In the genomic region with DNA sequence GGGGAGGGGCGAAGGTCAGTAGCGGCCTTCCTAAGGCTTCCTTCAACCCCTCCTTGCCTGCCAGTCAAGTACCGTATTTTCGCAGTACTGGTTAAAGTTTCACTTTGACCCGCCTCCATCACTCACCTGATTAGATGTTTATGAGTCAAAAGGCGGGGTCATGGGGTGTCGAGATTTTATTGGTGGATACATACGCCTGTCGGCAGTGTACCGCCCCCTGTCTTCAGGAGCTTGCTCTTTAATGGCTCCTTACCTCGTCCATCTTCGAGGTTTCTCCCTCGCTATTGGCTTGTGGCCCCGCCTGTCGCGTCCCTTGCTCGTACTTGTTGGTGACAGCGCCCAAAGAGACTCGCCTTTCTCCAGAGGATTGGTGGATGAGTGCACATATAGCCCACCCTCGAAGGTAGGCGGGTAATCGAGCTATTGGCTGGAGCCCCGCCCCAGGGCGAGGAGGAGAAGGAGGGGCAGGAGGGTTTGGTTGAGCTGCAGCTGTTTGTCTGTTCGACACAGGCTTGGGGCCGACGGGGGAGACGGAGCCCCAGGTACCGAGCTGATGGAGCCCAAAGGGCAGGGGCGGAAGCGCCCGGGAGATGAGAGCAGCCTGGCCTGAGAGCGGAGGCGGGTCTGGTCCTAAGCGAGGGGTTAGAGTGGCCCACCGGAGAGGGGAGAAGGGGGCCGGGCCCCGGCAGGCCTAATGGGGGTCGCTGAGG, we compare ENCODE assay signal across 1 cellular context.
TF ChIP-seq lines count a peak whose summit lies in the region.

A gene with protein sequence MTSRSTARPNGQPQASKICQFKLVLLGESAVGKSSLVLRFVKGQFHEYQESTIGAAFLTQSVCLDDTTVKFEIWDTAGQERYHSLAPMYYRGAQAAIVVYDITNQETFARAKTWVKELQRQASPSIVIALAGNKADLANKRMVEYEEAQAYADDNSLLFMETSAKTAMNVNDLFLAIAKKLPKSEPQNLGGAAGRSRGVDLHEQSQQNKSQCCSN (plus strand): TSS at position 481 of the 710 bp plus-strand sequence. CDS start 12,883 bp downstream, outside the sequence.

TF ChIP-seq in GM12878, 131 proteins besides CTCF, POLR2A, EP300 and RAD21 (continued from another document and continues in another):
- TF ChIP-seq, protein P1, sequence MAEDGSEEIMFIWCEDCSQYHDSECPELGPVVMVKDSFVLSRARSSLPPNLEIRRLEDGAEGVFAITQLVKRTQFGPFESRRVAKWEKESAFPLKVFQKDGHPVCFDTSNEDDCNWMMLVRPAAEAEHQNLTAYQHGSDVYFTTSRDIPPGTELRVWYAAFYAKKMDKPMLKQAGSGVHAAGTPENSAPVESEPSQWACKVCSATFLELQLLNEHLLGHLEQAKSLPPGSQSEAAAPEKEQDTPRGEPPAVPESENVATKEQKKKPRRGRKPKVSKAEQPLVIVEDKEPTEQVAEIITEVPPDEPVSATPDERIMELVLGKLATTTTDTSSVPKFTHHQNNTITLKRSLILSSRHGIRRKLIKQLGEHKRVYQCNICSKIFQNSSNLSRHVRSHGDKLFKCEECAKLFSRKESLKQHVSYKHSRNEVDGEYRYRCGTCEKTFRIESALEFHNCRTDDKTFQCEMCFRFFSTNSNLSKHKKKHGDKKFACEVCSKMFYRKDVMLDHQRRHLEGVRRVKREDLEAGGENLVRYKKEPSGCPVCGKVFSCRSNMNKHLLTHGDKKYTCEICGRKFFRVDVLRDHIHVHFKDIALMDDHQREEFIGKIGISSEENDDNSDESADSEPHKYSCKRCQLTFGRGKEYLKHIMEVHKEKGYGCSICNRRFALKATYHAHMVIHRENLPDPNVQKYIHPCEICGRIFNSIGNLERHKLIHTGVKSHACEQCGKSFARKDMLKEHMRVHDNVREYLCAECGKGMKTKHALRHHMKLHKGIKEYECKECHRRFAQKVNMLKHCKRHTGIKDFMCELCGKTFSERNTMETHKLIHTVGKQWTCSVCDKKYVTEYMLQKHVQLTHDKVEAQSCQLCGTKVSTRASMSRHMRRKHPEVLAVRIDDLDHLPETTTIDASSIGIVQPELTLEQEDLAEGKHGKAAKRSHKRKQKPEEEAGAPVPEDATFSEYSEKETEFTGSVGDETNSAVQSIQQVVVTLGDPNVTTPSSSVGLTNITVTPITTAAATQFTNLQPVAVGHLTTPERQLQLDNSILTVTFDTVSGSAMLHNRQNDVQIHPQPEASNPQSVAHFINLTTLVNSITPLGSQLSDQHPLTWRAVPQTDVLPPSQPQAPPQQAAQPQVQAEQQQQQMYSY (CRISPR knock-in tag; IDR thresholded peaks at IDR 0.05), result no peak
- TF ChIP-seq NR2F1 (conservative IDR thresholded peaks at IDR 0.05) (peak; percentile 78; the same call in 1 of the 2 replicates), ZNF384 (IDR thresholded peaks at IDR 0.05; ENCODE audit: borderline replicate concordance, low read depth, low read length) (no peak), MEF2A (IDR thresholded peaks at IDR 0.05; ENCODE audit: insufficient read depth, low read depth, low read length) (no peak), RBBP5 (conservative IDR thresholded peaks at IDR 0.05) (no peak), TARDBP (IDR thresholded peaks at IDR 0.05; ENCODE audit: borderline replicate concordance) (0 out of 2 replicates have a peak, but pooled peaks have one; percentile 64), RCOR1 (conservative IDR thresholded peaks at IDR 0.05; ENCODE audit: low read depth, low read length) (no peak), NFXL1 (IDR thresholded peaks at IDR 0.05; ENCODE audit: borderline replicate concordance) (no peak), IKZF1 (conservative IDR thresholded peaks at IDR 0.05) (no peak), HDAC2 (IDR thresholded peaks at IDR 0.05) (no peak), SP1 (IDR thresholded peaks at IDR 0.05; ENCODE audit: low read depth, low read length) (peak; percentile 100), JUND (IDR thresholded peaks at IDR 0.05; ENCODE audit: low read depth, low read length) (0 out of 2 replicates have a peak, but pooled peaks have one; percentile 42), NFYA (IDR thresholded peaks at IDR 0.05; ENCODE audit: borderline replicate concordance, low read depth, low read length) (peak; percentile 94), FOS (IDR thresholded peaks at IDR 0.05; ENCODE audit: borderline replicate concordance, extremely low read depth, insufficient read length) (peak; percentile 94), SUPT20H (IDR thresholded peaks at IDR 0.05; ENCODE audit: borderline replicate concordance, control insufficient read depth, low read depth, low read length) (no peak), WRNIP1 (IDR thresholded peaks at IDR 0.05; ENCODE audit: borderline replicate concordance, low read depth, low read length) (0 out of 2 replicates have a peak, but pooled peaks have one; percentile 35), ZSCAN29 (IDR thresholded peaks at IDR 0.05) (no peak), FOXK2 (IDR thresholded peaks at IDR 0.05) (peak; percentile 92), MYC (IDR thresholded peaks at IDR 0.05; ENCODE audit: insufficient read depth, insufficient read length, insufficient replicate concordance, low read length, severe bottlenecking) (no peak), TCF12 (IDR thresholded peaks at IDR 0.05; ENCODE audit: low read depth, low read length) (peak; percentile 85), ZBED1 (IDR thresholded peaks at IDR 0.05; ENCODE audit: borderline replicate concordance) (0 out of 2 replicates have a peak, but pooled peaks have one; percentile 16), EED (IDR thresholded peaks at IDR 0.05; ENCODE audit: low read depth) (no peak), DPF2 (IDR thresholded peaks at IDR 0.05) (peak; percentile 100), MYB (IDR thresholded peaks at IDR 0.05; ENCODE audit: borderline replicate concordance, low read depth, low read length) (no peak), CEBPB (IDR thresholded peaks at IDR 0.05; ENCODE audit: borderline replicate concordance in 1 of 2, low read depth in 2 of 2, low read length in 2 of 2) (no peak), BMI1 (IDR thresholded peaks at IDR 0.05; ENCODE audit: borderline replicate concordance) (no peak), CHD1 (IDR thresholded peaks at IDR 0.05; ENCODE audit: low read depth, low read length) (no peak), CBX5 (IDR thresholded peaks at IDR 0.05; ENCODE audit: low read depth) (no peak), BHLHE40 (IDR thresholded peaks at IDR 0.05; ENCODE audit: borderline replicate concordance in 1 of 2, low read depth in 2 of 2, low read length in 1 of 2) (peak in 1 of 2 experiments; percentile 31; a peak in 2 of 4 replicates), LARP7 (IDR thresholded peaks at IDR 0.05) (no peak), SIN3A (IDR thresholded peaks at IDR 0.05; ENCODE audit: low read depth, low read length) (peak; percentile 88), RELA (IDR thresholded peaks at IDR 0.05; ENCODE audit: borderline replicate concordance, partially characterized antibody) (no peak), GABPA (IDR thresholded peaks at IDR 0.05; ENCODE audit: low read depth) (peak; percentile 75), TAF1 (IDR thresholded peaks at IDR 0.05; ENCODE audit: borderline replicate concordance, low read depth, low read length) (peak; percentile 81), SIX5 (IDR thresholded peaks at IDR 0.05; ENCODE audit: low read depth, low read length, severe bottlenecking) (peak; percentile 4), PML (IDR thresholded peaks at IDR 0.05; ENCODE audit: low read length) (peak; percentile 85), SMAD1 (IDR thresholded peaks at IDR 0.05; ENCODE audit: low read depth, partially characterized antibody) (peak; percentile 46), ATF7 (IDR thresholded peaks at IDR 0.05; ENCODE audit: low read depth) (peak; percentile 94), BCL11A (IDR thresholded peaks at IDR 0.05; ENCODE audit: low read depth, low read length) (no peak), STAT1 (conservative IDR thresholded peaks at IDR 0.05) (no peak)
- TF ChIP-seq, protein P2, sequence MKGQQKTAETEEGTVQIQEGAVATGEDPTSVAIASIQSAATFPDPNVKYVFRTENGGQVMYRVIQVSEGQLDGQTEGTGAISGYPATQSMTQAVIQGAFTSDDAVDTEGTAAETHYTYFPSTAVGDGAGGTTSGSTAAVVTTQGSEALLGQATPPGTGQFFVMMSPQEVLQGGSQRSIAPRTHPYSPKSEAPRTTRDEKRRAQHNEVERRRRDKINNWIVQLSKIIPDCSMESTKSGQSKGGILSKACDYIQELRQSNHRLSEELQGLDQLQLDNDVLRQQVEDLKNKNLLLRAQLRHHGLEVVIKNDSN (IDR thresholded peaks at IDR 0.05; ENCODE audit: borderline replicate concordance, extremely low read length, insufficient read depth, low read depth, low read length), result peak; percentile 12
- TF ChIP-seq, protein P3, sequence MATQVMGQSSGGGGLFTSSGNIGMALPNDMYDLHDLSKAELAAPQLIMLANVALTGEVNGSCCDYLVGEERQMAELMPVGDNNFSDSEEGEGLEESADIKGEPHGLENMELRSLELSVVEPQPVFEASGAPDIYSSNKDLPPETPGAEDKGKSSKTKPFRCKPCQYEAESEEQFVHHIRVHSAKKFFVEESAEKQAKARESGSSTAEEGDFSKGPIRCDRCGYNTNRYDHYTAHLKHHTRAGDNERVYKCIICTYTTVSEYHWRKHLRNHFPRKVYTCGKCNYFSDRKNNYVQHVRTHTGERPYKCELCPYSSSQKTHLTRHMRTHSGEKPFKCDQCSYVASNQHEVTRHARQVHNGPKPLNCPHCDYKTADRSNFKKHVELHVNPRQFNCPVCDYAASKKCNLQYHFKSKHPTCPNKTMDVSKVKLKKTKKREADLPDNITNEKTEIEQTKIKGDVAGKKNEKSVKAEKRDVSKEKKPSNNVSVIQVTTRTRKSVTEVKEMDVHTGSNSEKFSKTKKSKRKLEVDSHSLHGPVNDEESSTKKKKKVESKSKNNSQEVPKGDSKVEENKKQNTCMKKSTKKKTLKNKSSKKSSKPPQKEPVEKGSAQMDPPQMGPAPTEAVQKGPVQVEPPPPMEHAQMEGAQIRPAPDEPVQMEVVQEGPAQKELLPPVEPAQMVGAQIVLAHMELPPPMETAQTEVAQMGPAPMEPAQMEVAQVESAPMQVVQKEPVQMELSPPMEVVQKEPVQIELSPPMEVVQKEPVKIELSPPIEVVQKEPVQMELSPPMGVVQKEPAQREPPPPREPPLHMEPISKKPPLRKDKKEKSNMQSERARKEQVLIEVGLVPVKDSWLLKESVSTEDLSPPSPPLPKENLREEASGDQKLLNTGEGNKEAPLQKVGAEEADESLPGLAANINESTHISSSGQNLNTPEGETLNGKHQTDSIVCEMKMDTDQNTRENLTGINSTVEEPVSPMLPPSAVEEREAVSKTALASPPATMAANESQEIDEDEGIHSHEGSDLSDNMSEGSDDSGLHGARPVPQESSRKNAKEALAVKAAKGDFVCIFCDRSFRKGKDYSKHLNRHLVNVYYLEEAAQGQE (IDR thresholded peaks at IDR 0.05; ENCODE audit: low read depth, low read length), result no peak
- TF ChIP-seq, protein P4, sequence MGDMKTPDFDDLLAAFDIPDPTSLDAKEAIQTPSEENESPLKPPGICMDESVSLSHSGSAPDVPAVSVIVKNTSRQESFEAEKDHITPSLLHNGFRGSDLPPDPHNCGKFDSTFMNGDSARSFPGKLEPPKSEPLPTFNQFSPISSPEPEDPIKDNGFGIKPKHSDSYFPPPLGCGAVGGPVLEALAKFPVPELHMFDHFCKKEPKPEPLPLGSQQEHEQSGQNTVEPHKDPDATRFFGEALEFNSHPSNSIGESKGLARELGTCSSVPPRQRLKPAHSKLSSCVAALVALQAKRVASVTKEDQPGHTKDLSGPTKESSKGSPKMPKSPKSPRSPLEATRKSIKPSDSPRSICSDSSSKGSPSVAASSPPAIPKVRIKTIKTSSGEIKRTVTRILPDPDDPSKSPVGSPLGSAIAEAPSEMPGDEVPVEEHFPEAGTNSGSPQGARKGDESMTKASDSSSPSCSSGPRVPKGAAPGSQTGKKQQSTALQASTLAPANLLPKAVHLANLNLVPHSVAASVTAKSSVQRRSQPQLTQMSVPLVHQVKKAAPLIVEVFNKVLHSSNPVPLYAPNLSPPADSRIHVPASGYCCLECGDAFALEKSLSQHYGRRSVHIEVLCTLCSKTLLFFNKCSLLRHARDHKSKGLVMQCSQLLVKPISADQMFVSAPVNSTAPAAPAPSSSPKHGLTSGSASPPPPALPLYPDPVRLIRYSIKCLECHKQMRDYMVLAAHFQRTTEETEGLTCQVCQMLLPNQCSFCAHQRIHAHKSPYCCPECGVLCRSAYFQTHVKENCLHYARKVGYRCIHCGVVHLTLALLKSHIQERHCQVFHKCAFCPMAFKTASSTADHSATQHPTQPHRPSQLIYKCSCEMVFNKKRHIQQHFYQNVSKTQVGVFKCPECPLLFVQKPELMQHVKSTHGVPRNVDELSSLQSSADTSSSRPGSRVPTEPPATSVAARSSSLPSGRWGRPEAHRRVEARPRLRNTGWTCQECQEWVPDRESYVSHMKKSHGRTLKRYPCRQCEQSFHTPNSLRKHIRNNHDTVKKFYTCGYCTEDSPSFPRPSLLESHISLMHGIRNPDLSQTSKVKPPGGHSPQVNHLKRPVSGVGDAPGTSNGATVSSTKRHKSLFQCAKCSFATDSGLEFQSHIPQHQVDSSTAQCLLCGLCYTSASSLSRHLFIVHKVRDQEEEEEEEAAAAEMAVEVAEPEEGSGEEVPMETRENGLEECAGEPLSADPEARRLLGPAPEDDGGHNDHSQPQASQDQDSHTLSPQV (IDR thresholded peaks at IDR 0.05), result no peak
- TF ChIP-seq, protein P5, sequence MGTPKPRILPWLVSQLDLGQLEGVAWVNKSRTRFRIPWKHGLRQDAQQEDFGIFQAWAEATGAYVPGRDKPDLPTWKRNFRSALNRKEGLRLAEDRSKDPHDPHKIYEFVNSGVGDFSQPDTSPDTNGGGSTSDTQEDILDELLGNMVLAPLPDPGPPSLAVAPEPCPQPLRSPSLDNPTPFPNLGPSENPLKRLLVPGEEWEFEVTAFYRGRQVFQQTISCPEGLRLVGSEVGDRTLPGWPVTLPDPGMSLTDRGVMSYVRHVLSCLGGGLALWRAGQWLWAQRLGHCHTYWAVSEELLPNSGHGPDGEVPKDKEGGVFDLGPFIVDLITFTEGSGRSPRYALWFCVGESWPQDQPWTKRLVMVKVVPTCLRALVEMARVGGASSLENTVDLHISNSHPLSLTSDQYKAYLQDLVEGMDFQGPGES (IDR thresholded peaks at IDR 0.05), result peak; percentile 100
- TF ChIP-seq, protein P6, sequence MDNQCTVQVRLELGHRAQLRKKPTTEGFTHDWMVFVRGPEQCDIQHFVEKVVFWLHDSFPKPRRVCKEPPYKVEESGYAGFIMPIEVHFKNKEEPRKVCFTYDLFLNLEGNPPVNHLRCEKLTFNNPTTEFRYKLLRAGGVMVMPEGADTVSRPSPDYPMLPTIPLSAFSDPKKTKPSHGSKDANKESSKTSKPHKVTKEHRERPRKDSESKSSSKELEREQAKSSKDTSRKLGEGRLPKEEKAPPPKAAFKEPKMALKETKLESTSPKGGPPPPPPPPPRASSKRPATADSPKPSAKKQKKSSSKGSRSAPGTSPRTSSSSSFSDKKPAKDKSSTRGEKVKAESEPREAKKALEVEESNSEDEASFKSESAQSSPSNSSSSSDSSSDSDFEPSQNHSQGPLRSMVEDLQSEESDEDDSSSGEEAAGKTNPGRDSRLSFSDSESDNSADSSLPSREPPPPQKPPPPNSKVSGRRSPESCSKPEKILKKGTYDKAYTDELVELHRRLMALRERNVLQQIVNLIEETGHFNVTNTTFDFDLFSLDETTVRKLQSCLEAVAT (IDR thresholded peaks at IDR 0.05), result no peak; the same call in 1 of the 2 replicates
- TF ChIP-seq, protein P7, sequence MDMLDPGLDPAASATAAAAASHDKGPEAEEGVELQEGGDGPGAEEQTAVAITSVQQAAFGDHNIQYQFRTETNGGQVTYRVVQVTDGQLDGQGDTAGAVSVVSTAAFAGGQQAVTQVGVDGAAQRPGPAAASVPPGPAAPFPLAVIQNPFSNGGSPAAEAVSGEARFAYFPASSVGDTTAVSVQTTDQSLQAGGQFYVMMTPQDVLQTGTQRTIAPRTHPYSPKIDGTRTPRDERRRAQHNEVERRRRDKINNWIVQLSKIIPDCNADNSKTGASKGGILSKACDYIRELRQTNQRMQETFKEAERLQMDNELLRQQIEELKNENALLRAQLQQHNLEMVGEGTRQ (IDR thresholded peaks at IDR 0.05; ENCODE audit: borderline replicate concordance, low read depth, low read length), result no peak; the same call in 1 of the 2 replicates
